In the genomic region with DNA sequence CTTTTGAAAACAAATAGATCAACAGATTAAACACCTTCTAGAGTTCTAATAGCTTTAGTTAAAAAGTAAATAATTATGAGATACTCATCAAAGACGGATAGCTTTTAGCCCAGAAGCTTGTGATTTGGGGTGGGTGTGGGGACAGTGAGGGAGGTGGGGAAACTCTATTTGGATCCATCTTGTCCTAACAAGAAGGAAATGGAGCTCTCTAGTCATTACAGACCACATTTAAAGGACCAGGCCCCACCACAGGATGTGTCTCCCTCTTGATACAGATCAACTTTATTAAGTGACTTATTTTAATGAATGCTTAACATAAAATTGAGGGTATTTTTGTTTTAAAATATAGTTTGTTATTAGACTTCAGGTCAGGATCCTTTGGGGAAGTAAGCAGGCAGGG, we compare ENCODE assay signal across 24 cellular contexts.
"Had no signal": no experiment of that assay in that cellular context is flagged by ENCODE, and none has a peak within 500 bp of the region (broad histone marks: within the 10 kb centered on the region; RNA-seq: fewer than 3 reads in every experiment).

No MANE protein-coding gene starts in this region.

- H3K27me3 Mint-ChIP-seq: IgD-negative memory B cell had no signal

- H3K4me1 Mint-ChIP-seq: IgD-negative memory B cell had no signal

- H3K36me3 ChIP-seq: Peyer's patch, SJCRH30 had no signal

- H3K4me1 ChIP-seq: Peyer's patch, SJCRH30 had no signal

- H3K4me3 ChIP-seq: K562, PC-9, Peyer's patch, SJCRH30, SK-N-MC had no signal

- H3K9me3 ChIP-seq: Peyer's patch, SJCRH30 had no signal

- ATAC-seq: K562, Right ventricle myocardium inferior had no signal

- H3K36me3 Mint-ChIP-seq: IgD-negative memory B cell had no signal

- H3K27ac Mint-ChIP-seq: IgD-negative memory B cell had no signal

- H3K27me3 ChIP-seq: Peyer's patch, SJCRH30 had no signal

- H2AFZ ChIP-seq: PC-9 had no signal

- H3K4me2 ChIP-seq: KMS-11, PC-9 had no signal

- DNase-seq: Kasumi-1, NCI-H1092 treated with DMSO at 0.1 percent for 48 hours, NCI-H146, NCI-H1694 treated with DMSO at 0.1 percent for 48 hours, NCI-H1930, NCI-H2081, NCI-H2107, NCI-H2171, NCI-H226, NCI-H446, NCI-H510A, NCI-H524 treated with DMSO at 0.1 percent for 48 hours, NCI-H69, NCI-H774, PC-9, Peyer's patch, SHP77 treated with DMSO at 0.1 percent for 48 hours, SJCRH30 had no signal

- H3K4me3 Mint-ChIP-seq: IgD-negative memory B cell had no signal

- H3K9ac ChIP-seq: KMS-11 had no signal

- H3K9me3 Mint-ChIP-seq: IgD-negative memory B cell had no signal

- H3K27ac ChIP-seq: HL-60, KMS-11, PC-9, Peyer's patch, SJCRH30, SK-N-MC had no signal
